Comparison of ENCODE assay signal across 1 cellular context in the genomic region with DNA sequence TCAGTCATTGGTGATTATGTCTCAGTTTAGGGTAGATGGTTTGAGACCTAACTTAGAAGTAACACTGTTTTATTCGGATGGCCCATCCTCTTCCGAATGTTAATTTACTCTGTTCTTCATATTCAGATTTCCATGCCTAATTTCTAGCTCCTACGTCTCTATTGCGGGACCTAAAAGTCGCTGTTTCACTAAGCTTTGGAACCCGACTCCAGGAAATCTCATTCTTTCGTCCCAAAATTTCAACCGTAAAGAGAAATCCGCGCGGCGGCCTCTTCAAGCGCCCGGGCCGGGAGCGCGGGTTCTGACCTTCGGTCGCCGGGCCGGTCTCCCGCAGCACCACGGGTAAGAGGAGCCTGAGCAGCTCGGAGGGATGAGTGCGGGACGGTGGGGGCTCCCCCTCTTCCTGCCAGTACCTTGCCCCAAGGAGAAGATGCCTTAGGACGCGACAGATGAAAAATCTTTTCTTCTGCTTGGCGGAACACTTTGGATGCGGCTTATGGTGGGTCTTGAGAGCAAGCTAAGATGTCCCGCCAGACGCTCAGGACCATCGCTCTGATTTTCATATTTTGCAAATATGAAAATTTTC.
TF ChIP-seq lines count a peak whose summit lies in the region.

No MANE protein-coding gene starts in this region.

TF ChIP-seq in endothelial cell of umbilical vein, 7 proteins besides CTCF, POLR2A, EP300 and RAD21:
- peak; percentile 75 for TF ChIP-seq EZH2 (IDR thresholded peaks at IDR 0.05; ENCODE audit: borderline replicate concordance, low read depth, low read length, severe bottlenecking)
- no peak for TF ChIP-seq FOS (IDR thresholded peaks at IDR 0.05; ENCODE audit: borderline replicate concordance, insufficient read depth, low read length)
TF ChIP-seq in endothelial cell of umbilical vein: peak in this region for 1.
